8 cellular contexts compared by ENCODE assay signal in genomic region chr15:63212050-63212973, GRCh38. TPM values are rescaled to one million over a fixed set of nuclear protein-coding genes. Genes with fewer than 3 reads are reported as not detected.
DNase-seq lines count a peak whose midpoint lies in the region; ATAC-seq and TF ChIP-seq lines count a peak whose summit lies in the region.

No MANE protein-coding gene starts in this region.

- no peak overlapping the region for H3K9ac ChIP-seq in mucosa of rectum (ENCODE audit: low read depth in 1 of 2, low read length in 2 of 2)

- H3K4me1 ChIP-seq in body of pancreas (peaks cover 11% of the 10 kb centered on the region), mucosa of rectum (ENCODE audit: control insufficient read depth in 2 of 2, insufficient read depth in 2 of 2, low read length in 2 of 2) (peaks cover 0 to 9% of the 10 kb centered on the region in 2 donors)

- in situ Hi-C loops in ACHN (cut with HindIII; ENCODE audit: low pct_ligation_motif_present, low pct_unique_long_range_greater_than_20kb, low sequenced_read_pairs) = no loop called here

- H3K27ac ChIP-seq in body of pancreas (peak overlapping the region in 2 of 4 donors; percentile 25 to 72), mucosa of rectum (ENCODE audit: low read depth in 2 of 2, low read length in 2 of 2) (peak overlapping the region; percentile 32 to 41)

- H3K36me3 ChIP-seq in body of pancreas (replicated peaks in 1 of 2; ENCODE audit: insufficient read depth in 1 of 2, low read depth in 2 of 2) (no peaks in the 10 kb centered on the region), mucosa of rectum (ENCODE audit: control insufficient read depth in 2 of 2, insufficient read depth in 2 of 2, low read length in 2 of 2) (no peaks in the 10 kb centered on the region)

- H3K9me3 ChIP-seq in body of pancreas = no peaks in the 10 kb centered on the region
- H3K9me3 ChIP-seq in mucosa of rectum (ENCODE audit: control insufficient read depth in 2 of 2, low read length in 2 of 2) = no peaks in the 10 kb centered on the region

- ATAC-seq in body of pancreas (peak; percentile 68), GM21360 (IDR thresholded peaks at IDR 0.05; ENCODE audit: unreplicated experiment) (no peak)

- no peak overlapping the region for H3K4me3 ChIP-seq in body of pancreas
- no peak overlapping the region for H3K4me3 ChIP-seq in mucosa of rectum (ENCODE audit: low read length in 2 of 2)

- 40 to 50% methylated on average over 10 of the region's 10 CpGs for WGBS in body of pancreas, 2 donors

- DNase-seq in SIG-M5 treated with dmso at 0.1 percent for 504 hours (lab: John Stamatoyannopoulos, UW; ENCODE audit: unreplicated experiment) = peak; percentile 48
- DNase-seq in SIG-M5 (lab: John Stamatoyannopoulos, UW) = no peak
- DNase-seq in HS-5 (ENCODE audit: low read depth) = peak; percentile 71
- no peak for DNase-seq in body of pancreas
- DNase-seq in RKO (ENCODE audit: low spot score) = no peak
- DNase-seq in ACHN = no peak

- intact Hi-C loops in body of pancreas (cut with DNase I) = no loop called here

- no peak for TF ChIP-seq POLR2A in body of pancreas (IDR thresholded peaks at IDR 0.05)

- H3K27me3 ChIP-seq in body of pancreas (no peaks in the 10 kb centered on the region), mucosa of rectum (ENCODE audit: control insufficient read depth in 2 of 2, insufficient read depth in 2 of 2, low read length in 2 of 2) (no peaks in the 10 kb centered on the region)

- no peak for TF ChIP-seq CTCF in body of pancreas (IDR thresholded peaks at IDR 0.05)

RNA-seq across cellular contexts. Expression of gene RAB8B, which starts 22.9 kb away (rescaled TPM):
- 10 to 100 TPM; 12.5 to 14.0 TPM for total RNA-seq in body of pancreas

RNA-seq across cellular contexts. Expression of gene RPS27L, which starts 55.0 kb away (rescaled TPM):
- 10 to 100 TPM; 15.2 to 37.9 TPM for total RNA-seq in body of pancreas

Comparison
In these comparisons a context has a peak if more than half of its experiments do, and no peak if none do; other contexts are left out.
1. DNase-seq: peak in SIG-M5 treated with dmso at 0.1 percent for 504 hours (single experiment) and HS-5 (single experiment); none in SIG-M5 (single experiment), body of pancreas (0 of 4), RKO (single experiment) and ACHN (single experiment).